Comparison of ENCODE assay signal across 20 cellular contexts in genomic region chr1:235588156-235588555, GRCh38.
"Had no signal": no experiment of that assay in that cellular context is flagged by ENCODE, and none has a peak within 500 bp of the region (broad histone marks: within the 10 kb centered on the region; RNA-seq: fewer than 3 reads in every experiment).

No MANE protein-coding gene starts in this region.

- FAIRE-seq: endothelial cell of umbilical vein, keratinocyte had no signal

- H3K27ac ChIP-seq: colonic mucosa, foreskin keratinocyte, left ventricle myocardium inferior, neutrophil, stomach, thoracic aorta, transverse colon had no signal

- H3K36me3 ChIP-seq: colonic mucosa, left ventricle myocardium inferior, neutrophil, stomach, thoracic aorta, transverse colon had no signal

- H3K4me3 ChIP-seq: colonic mucosa, left ventricle myocardium inferior, lung, stomach, thoracic aorta, transverse colon had no signal

- H3K27me3 ChIP-seq: colonic mucosa, transverse colon had no signal

- H3K27ac Mint-ChIP-seq: endodermal cell had no signal

- H3K4me3 Mint-ChIP-seq: endodermal cell, immature natural killer cell had no signal

- H3K4me1 ChIP-seq: colonic mucosa, foreskin keratinocyte, left ventricle myocardium inferior, stomach, transverse colon had no signal

- DNase-seq: colonic mucosa; effector CD4-positive, alpha-beta T cell; endodermal cell; foreskin keratinocyte; immature natural killer cell; left cardiac atrium; left ventricle myocardium inferior; midbrain; stimulated activated CD4-positive, alpha-beta T cell treated with anti-CD3 and anti-CD28 coated beads, Interleukin-2, amount 100 ng/mL, for 24 hours; stimulated activated CD4-positive, alpha-beta T cell treated with anti-CD3 and anti-CD28 coated beads, Interleukin-4, amount 100 ng/mL, for 4 hours; stimulated activated naive CD4-positive, alpha-beta T cell; stomach; substantia nigra; transverse colon had no signal

- ATAC-seq: sciatic nerve had no signal

- H3K9me3 ChIP-seq: colonic mucosa, left ventricle myocardium inferior, neutrophil, thoracic aorta, transverse colon had no signal
